ENCODE assay signal across 11 cellular contexts in the genomic region with DNA sequence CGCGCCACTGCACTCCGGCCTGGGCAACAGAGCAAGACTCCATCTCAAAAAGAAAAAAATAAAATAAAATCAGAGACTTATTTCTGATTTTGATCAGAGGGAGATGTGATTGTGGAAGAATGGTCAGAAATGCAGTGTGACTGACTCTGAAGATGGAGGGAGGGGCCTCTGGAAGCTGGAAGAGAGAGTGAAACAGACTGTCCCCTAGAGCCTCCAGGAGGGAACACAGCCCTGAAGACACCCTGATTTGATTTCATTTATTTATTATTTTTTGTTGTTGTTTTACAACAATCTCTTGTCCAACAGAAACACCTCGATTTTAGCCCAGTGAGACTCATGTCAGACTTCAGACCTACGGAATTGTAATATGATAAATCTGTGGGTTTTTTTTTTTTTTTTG. TPM values are rescaled to one million over a fixed set of nuclear protein-coding genes. Genes with fewer than 3 reads are reported as not detected.
DNase-seq lines count a peak whose midpoint lies in the region; ATAC-seq, FAIRE-seq and TF ChIP-seq lines count a peak whose summit lies in the region.
"Had no signal": no experiment of that assay in that cellular context is flagged by ENCODE, and none has a peak within 500 bp of the region (broad histone marks: within the 10 kb centered on the region; RNA-seq: fewer than 3 reads in every experiment).

No MANE protein-coding gene starts in this region.

- no peak overlapping the region for H3K4me3 ChIP-seq in GM23248
- H3K4me3 ChIP-seq in fibroblast of mammary gland (ENCODE audit: control insufficient read depth, low read depth, low read length) = no peak overlapping the region

- no peaks in the 10 kb centered on the region for H3K9me2 ChIP-seq in GM23248 (ENCODE audit: insufficient read depth)

- no peak overlapping the region for H3K9ac ChIP-seq in GM23248

- H4K20me1 ChIP-seq in GM23248 (ENCODE audit: insufficient read depth) = no peaks in the 10 kb centered on the region

- no peaks in the 10 kb centered on the region for H3K4me1 ChIP-seq in GM23248 (ENCODE audit: insufficient read depth)

- peak; percentile 21 for FAIRE-seq in A204.1 (lab: Jason Lieb, UNC)

- H3K36me3 ChIP-seq in GM23248 (ENCODE audit: low read depth) = no peaks in the 10 kb centered on the region

- H3K27ac Mint-ChIP-seq in natural killer cell treated with Interleukin-12 subunit alpha and Interleukin-12 subunit beta and Interleukin-15 and Interleukin-18, amount 100 ng/mL, for 72 hours = no peak overlapping the region

- 84 to 86% methylated on average over 5 of the region's 5 CpGs for WGBS in GM23248 (ENCODE audit: low coverage in 1 of 2, low lambda C conversion rate in 2 of 2, missing lambda C conversion rate in 2 of 2), 2 experiments

- no peak overlapping the region for H3K27ac ChIP-seq in GM23248

- no peak overlapping the region for H3K4me2 ChIP-seq in GM23248 (ENCODE audit: unreplicated experiment)

- H3K9me3 Mint-ChIP-seq in natural killer cell treated with Interleukin-12 subunit alpha and Interleukin-12 subunit beta and Interleukin-15 and Interleukin-18, amount 100 ng/mL, for 72 hours = no peaks in the 10 kb centered on the region

- H3K36me3 Mint-ChIP-seq in natural killer cell treated with Interleukin-12 subunit alpha and Interleukin-12 subunit beta and Interleukin-15 and Interleukin-18, amount 100 ng/mL, for 72 hours = no peaks in the 10 kb centered on the region

- peaks cover 3% of the 10 kb centered on the region; the same call in 1 of the 2 replicates for H3K79me2 ChIP-seq in GM23248 (ENCODE audit: insufficient read depth)

- DNase-seq in GM23248 = peak; percentile 50
- peak; percentile 47 for DNase-seq in SK-MEL-5 (ENCODE audit: low read depth, low spot score)
- DNase-seq in fibroblast of mammary gland (ENCODE audit: low read depth) = peak; percentile 17
- no peak for DNase-seq in natural killer cell treated with Interleukin-12 subunit alpha and Interleukin-12 subunit beta and Interleukin-15 and Interleukin-18, amount 100 ng/mL, for 72 hours (ENCODE audit: low spot score)
- no peak for DNase-seq in activated naive CD4-positive, alpha-beta T cell treated with anti-CD3 and anti-CD28 coated beads, Interleukin-2, amount 50 U/mL, for 16 hours
- DNase-seq: effector CD4-positive, alpha-beta T cell; NCI-H1048 had no signal

- no peaks in the 10 kb centered on the region for H3K27me3 Mint-ChIP-seq in natural killer cell treated with Interleukin-12 subunit alpha and Interleukin-12 subunit beta and Interleukin-15 and Interleukin-18, amount 100 ng/mL, for 72 hours

- no peak overlapping the region for H3K4me3 Mint-ChIP-seq in natural killer cell treated with Interleukin-12 subunit alpha and Interleukin-12 subunit beta and Interleukin-15 and Interleukin-18, amount 100 ng/mL, for 72 hours

- H3K27me3 ChIP-seq in GM23248 (replicated peaks; ENCODE audit: insufficient read depth) = no peaks in the 10 kb centered on the region

- peaks cover 16 to 20% of the 10 kb centered on the region in 2 donors for H3K4me1 Mint-ChIP-seq in natural killer cell treated with Interleukin-12 subunit alpha and Interleukin-12 subunit beta and Interleukin-15 and Interleukin-18, amount 100 ng/mL, for 72 hours (ENCODE audit: low read depth in 2 of 2)

- ATAC-seq in HG02763 (IDR thresholded peaks at IDR 0.05; ENCODE audit: unreplicated experiment) = no peak
- no peak for ATAC-seq in GM18861 (IDR thresholded peaks at IDR 0.05; ENCODE audit: unreplicated experiment)
- no peak for ATAC-seq in natural killer cell treated with Interleukin-12 subunit alpha and Interleukin-12 subunit beta and Interleukin-15 and Interleukin-18, amount 100 ng/mL, for 72 hours

- no peaks in the 10 kb centered on the region for H3F3A ChIP-seq in GM23248 (ENCODE audit: insufficient read depth)

- in situ Hi-C loops in GM23248 (cut with MboI) = no loop called here
- in situ Hi-C loops in SK-MEL-5 (cut with HindIII; ENCODE audit: low pct_unique_long_range_greater_than_20kb, low sequenced_read_pairs) = no loop called here

- peak; percentile 23 for TF ChIP-seq CTCF in fibroblast of mammary gland (conservative IDR thresholded peaks at IDR 0.05; ENCODE audit: control insufficient read depth, insufficient read depth, low read depth, low read length)

- H3K9me3 ChIP-seq in GM23248 (ENCODE audit: low read depth) = no peaks in the 10 kb centered on the region

- no peak overlapping the region for H2AFZ ChIP-seq in GM23248

RNA-seq across cellular contexts. Expression of gene BCL7C, which starts 26.1 kb away (rescaled TPM):
- total RNA-seq in GM23248 (2014; rRNA removed; shearing (Covaris generic)) = 42.5 and 77.1 TPM in 2 replicates
- 62.5 and 68.1 TPM in 2 replicates for polyA plus RNA-seq in GM23248 (2016; fragmentation: Nextera tagmentation; extraction: Ambion mirVana)
- total RNA-seq in SK-MEL-5 (2014; rRNA removed; shearing (Covaris generic)) = 21.5 and 22.0 TPM in 2 replicates
- polyA plus RNA-seq in SK-MEL-5 (2015; cell fraction: cytosol; rRNA removed) = 30.4 and 31.0 TPM in 2 replicates
- 1.7 and 6.4 TPM in 2 replicates for polyA plus RNA-seq in SK-MEL-5 (2015; cell fraction: nucleus; rRNA removed)
- total RNA-seq in natural killer cell treated with Interleukin-12 subunit alpha and Interleukin-12 subunit beta and Interleukin-15 and Interleukin-18, amount 100 ng/mL, for 72 hours = 10 to 100 TPM; 35.3 to 65.0 TPM

RNA-seq across cellular contexts. Expression of gene CTF1, which starts 28.7 kb away (rescaled TPM):
- 4.4 and 4.8 TPM in 2 replicates for total RNA-seq in GM23248 (2014; rRNA removed; shearing (Covaris generic))
- polyA plus RNA-seq in GM23248 (2016; fragmentation: Nextera tagmentation; extraction: Ambion mirVana) = 2.0 and 2.1 TPM in 2 replicates
- total RNA-seq in SK-MEL-5 (2014; rRNA removed; shearing (Covaris generic)) = 0.13 and 0.29 TPM in 2 replicates
- polyA plus RNA-seq in SK-MEL-5 (2015; cell fraction: cytosol; rRNA removed) = 0.06 and 0.10 TPM in 2 replicates
- not detected in 2 replicates for polyA plus RNA-seq in SK-MEL-5 (2015; cell fraction: nucleus; rRNA removed)
- under 1 TPM; 0.17 to 0.36 TPM for total RNA-seq in natural killer cell treated with Interleukin-12 subunit alpha and Interleukin-12 subunit beta and Interleukin-15 and Interleukin-18, amount 100 ng/mL, for 72 hours
- polyA plus RNA-seq: neural cell had no signal

RNA-seq across cellular contexts. Expression of gene FBXL19, which starts 55.6 kb away (rescaled TPM):
- 18.2 and 23.0 TPM in 2 replicates for total RNA-seq in GM23248 (2014; rRNA removed; shearing (Covaris generic))
- polyA plus RNA-seq in GM23248 (2016; fragmentation: Nextera tagmentation; extraction: Ambion mirVana) = 0.39 and 0.64 TPM in 2 replicates
- 20.8 and 22.0 TPM in 2 replicates for total RNA-seq in SK-MEL-5 (2014; rRNA removed; shearing (Covaris generic))
- polyA plus RNA-seq in SK-MEL-5 (2015; cell fraction: cytosol; rRNA removed) = 22.3 and 25.6 TPM in 2 replicates
- 19.7 and 20.1 TPM in 2 replicates for polyA plus RNA-seq in SK-MEL-5 (2015; cell fraction: nucleus; rRNA removed)
- total RNA-seq in natural killer cell treated with Interleukin-12 subunit alpha and Interleukin-12 subunit beta and Interleukin-15 and Interleukin-18, amount 100 ng/mL, for 72 hours = 10 to 100 TPM; 22.8 to 42.0 TPM

Comparison
In these comparisons a context has a peak if more than half of its experiments do, and no peak if none do; other contexts are left out.
1. DNase-seq: peak in GM23248 (single experiment), SK-MEL-5 (single experiment) and fibroblast of mammary gland (single experiment); none in natural killer cell treated with Interleukin-12 subunit alpha and Interleukin-12 subunit beta and Interleukin-15 and Interleukin-18, amount 100 ng/mL, for 72 hours (single experiment) and activated naive CD4-positive, alpha-beta T cell treated with anti-CD3 and anti-CD28 coated beads, Interleukin-2, amount 50 U/mL, for 16 hours (single experiment).